Comparison of ENCODE assay signal across 9 cellular contexts in genomic region chr12:117408161-117408791, GRCh38. TPM values are rescaled to one million over a fixed set of nuclear protein-coding genes. Genes with fewer than 3 reads are reported as not detected.
DNase-seq lines count a peak whose midpoint lies in the region; ATAC-seq and TF ChIP-seq lines count a peak whose summit lies in the region.
"Had no signal": no experiment of that assay in that cellular context is flagged by ENCODE, and none has a peak within 500 bp of the region (broad histone marks: within the 10 kb centered on the region; RNA-seq: fewer than 3 reads in every experiment).

No MANE protein-coding gene starts in this region.

- H3K36me3 ChIP-seq in A673 (ENCODE audit: insufficient read depth, low read length, poor library complexity, severe bottlenecking) (no peaks in the 10 kb centered on the region), MG63 (no peaks in the 10 kb centered on the region), lower lobe of right lung (no peaks in the 10 kb centered on the region)

- POLR2A ChIA-PET in A673 (lab: Charles Lee; ENCODE audit: low non-redundant PET): no interaction called here

- peaks cover 11% of the 10 kb centered on the region for H3K4me1 ChIP-seq in A673 (ENCODE audit: insufficient read depth, low read length, poor library complexity, severe bottlenecking)
- H3K4me1 ChIP-seq in lower lobe of right lung: peaks cover 18% of the 10 kb centered on the region

- H3K4me1 Mint-ChIP-seq in activated T-helper 2 cell treated with anti-CD3 and anti-CD28 coated beads, Interferon-gamma antibody, Interleukin-2, Interleukin-4, amounts not matched to agents 10 μg/mL and 5 μg/mL and 100 μg/mL, durations not matched to agents 14 hours and 24 hours and 36 hours (ENCODE audit: low read depth): no peaks in the 10 kb centered on the region

- no TSS peak for BruUV-seq in A673 (replicated peaks; lab: Mats Ljungman, UMichigan)

- ATAC-seq in lower lobe of right lung: peak; percentile 84 to 93
- ATAC-seq in HG02763 (IDR thresholded peaks at IDR 0.05; ENCODE audit: unreplicated experiment): no peak

- TF ChIP-seq CTCF in A673 (conservative IDR thresholded peaks at IDR 0.05; ENCODE audit: low read depth, low read length): no peak
- no peak for TF ChIP-seq CTCF in lower lobe of right lung (IDR thresholded peaks at IDR 0.05)

- H3K27ac ChIP-seq in A673 (ENCODE audit: low read depth, low read length, poor library complexity, severe bottlenecking) (no peak overlapping the region), caudate nucleus (ENCODE audit: low read depth, low read length) (peak overlapping the region; percentile 7), lower lobe of right lung (peak overlapping the region; percentile 46)

- no peaks in the 10 kb centered on the region for H3K27me3 Mint-ChIP-seq in activated T-helper 2 cell treated with anti-CD3 and anti-CD28 coated beads, Interferon-gamma antibody, Interleukin-2, Interleukin-4, amounts not matched to agents 10 μg/mL and 5 μg/mL and 100 μg/mL, durations not matched to agents 14 hours and 24 hours and 36 hours (ENCODE audit: low read depth)

- H3K27me3 ChIP-seq in A673 (replicated peaks; ENCODE audit: insufficient read depth, low read depth, low read length, poor library complexity): no peaks in the 10 kb centered on the region
- H3K27me3 ChIP-seq in MG63: no peaks in the 10 kb centered on the region
- no peaks in the 10 kb centered on the region for H3K27me3 ChIP-seq in lower lobe of right lung (ENCODE audit: low read depth)

- CTCF ChIA-PET in A673 (lab: Charles Lee): no interaction called here

- DNase-seq in A673 (ENCODE audit: low spot score) (peak; percentile 54), MG63 (peak; percentile 79), caudate nucleus (lab: John Stamatoyannopoulos, UW) (peak in 23 of 61 donors; percentile 3 to 50 (median 22)), lower lobe of right lung (peak; percentile 58), COLO829 (ENCODE audit: low spot score) (no peak), ecto neural progenitor cell (ENCODE audit: low spot score) (no peak)
- no peak for DNase-seq in activated T-helper 2 cell treated with anti-CD3 and anti-CD28 coated beads, Interferon-gamma antibody, Interleukin-2, Interleukin-4, amounts not matched to agents 10 μg/mL and 5 μg/mL and 100 μg/mL, durations not matched to agents 14 hours and 24 hours and 36 hours (ENCODE audit: low spot score)
- DNase-seq: SHP77 had no signal

- no peak overlapping the region for H3K4me3 Mint-ChIP-seq in activated T-helper 2 cell treated with anti-CD3 and anti-CD28 coated beads, Interferon-gamma antibody, Interleukin-2, Interleukin-4, amounts not matched to agents 10 μg/mL and 5 μg/mL and 100 μg/mL, durations not matched to agents 14 hours and 24 hours and 36 hours (ENCODE audit: low read depth)

- no peak overlapping the region for H3K27ac Mint-ChIP-seq in activated T-helper 2 cell treated with anti-CD3 and anti-CD28 coated beads, Interferon-gamma antibody, Interleukin-2, Interleukin-4, amounts not matched to agents 10 μg/mL and 5 μg/mL and 100 μg/mL, durations not matched to agents 14 hours and 24 hours and 36 hours

- H3K9me3 Mint-ChIP-seq in activated T-helper 2 cell treated with anti-CD3 and anti-CD28 coated beads, Interferon-gamma antibody, Interleukin-2, Interleukin-4, amounts not matched to agents 10 μg/mL and 5 μg/mL and 100 μg/mL, durations not matched to agents 14 hours and 24 hours and 36 hours: no peaks in the 10 kb centered on the region

- H3K4me3 ChIP-seq in A673 (ENCODE audit: low read depth, low read length, poor library complexity, severe bottlenecking) (no peak overlapping the region), MG63 (no peak overlapping the region), lower lobe of right lung (no peak overlapping the region)

- no peaks in the 10 kb centered on the region for H3K36me3 Mint-ChIP-seq in activated T-helper 2 cell treated with anti-CD3 and anti-CD28 coated beads, Interferon-gamma antibody, Interleukin-2, Interleukin-4, amounts not matched to agents 10 μg/mL and 5 μg/mL and 100 μg/mL, durations not matched to agents 14 hours and 24 hours and 36 hours (ENCODE audit: low read depth)

- intact Hi-C loops in A673 (cut with micrococcal nuclease; ENCODE audit: unreplicated experiment) (no loop called here), lower lobe of right lung (cut with DNase I) (no loop called here)
- intact Hi-C loops in activated T-helper 2 cell treated with anti-CD3 and anti-CD28 coated beads, Interferon-gamma antibody, Interleukin-2, Interleukin-4, amounts not matched to agents 10 μg/mL and 5 μg/mL and 100 μg/mL, durations not matched to agents 14 hours and 24 hours and 36 hours (cut with micrococcal nuclease): no loop called here

- H3K9me3 ChIP-seq in A673 (ENCODE audit: low read depth, low read length, poor library complexity, severe bottlenecking): no peaks in the 10 kb centered on the region
- H3K9me3 ChIP-seq in MG63: no peaks in the 10 kb centered on the region
- H3K9me3 ChIP-seq in lower lobe of right lung: peaks cover 5% of the 10 kb centered on the region

RNA-seq across cellular contexts. Expression of gene NOS1, which starts 46.9 kb away (rescaled TPM):
- total RNA-seq in A673 (2021) (18.0 and 25.2 TPM in 2 replicates), lower lobe of right lung (3.5 TPM)
- not detected in 2 replicates for total RNA-seq in MG63 (2014; rRNA removed; shearing (Covaris generic); ENCODE audit: low replicate concordance)
- not detected in 2 replicates for total RNA-seq in activated T-helper 2 cell treated with anti-CD3 and anti-CD28 coated beads, Interferon-gamma antibody, Interleukin-2, Interleukin-4, amounts not matched to agents 10 μg/mL and 5 μg/mL and 100 μg/mL, durations not matched to agents 14 hours and 24 hours and 36 hours

Comparison
In these comparisons a context has a peak if more than half of its experiments do, and no peak if none do; other contexts are left out.
1. DNase-seq: peak in A673 (single experiment), MG63 (single experiment) and lower lobe of right lung (single experiment); none in COLO829 (single experiment), ecto neural progenitor cell (single experiment) and activated T-helper 2 cell treated with anti-CD3 and anti-CD28 coated beads, Interferon-gamma antibody, Interleukin-2, Interleukin-4, amounts not matched to agents 10 μg/mL and 5 μg/mL and 100 μg/mL, durations not matched to agents 14 hours and 24 hours and 36 hours (single experiment).